In the genomic region with DNA sequence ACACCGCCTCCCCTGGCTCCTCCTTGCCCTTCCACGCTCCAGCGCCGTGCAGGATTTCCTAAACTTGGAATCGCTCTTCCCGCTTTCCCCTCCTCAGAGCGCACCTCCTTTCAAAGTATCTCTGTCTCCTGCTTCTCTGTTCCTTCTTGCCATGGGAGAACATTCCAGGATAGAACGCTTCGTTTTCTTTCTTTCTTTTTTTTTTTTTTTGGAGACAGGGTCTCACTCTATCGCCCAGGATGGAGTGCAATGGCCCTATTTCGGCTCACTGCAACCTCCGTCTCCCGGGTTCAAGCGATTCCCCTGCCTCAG, we compare ENCODE assay signal across 8 cellular contexts. TPM values are rescaled to one million over a fixed set of nuclear protein-coding genes. Genes with fewer than 3 reads are reported as not detected.
DNase-seq lines count a peak whose midpoint lies in the region; ATAC-seq and TF ChIP-seq lines count a peak whose summit lies in the region.

No MANE protein-coding gene starts in this region.

- no peak for DNase-seq in T-helper 2 cell treated with Interferon-gamma antibody and Interleukin-4, amounts not matched to agents 5 μg/mL and 100 μg/mL, for 36 hours (ENCODE audit: low spot score)
- DNase-seq in T-helper 2 cell (no peak), adipocyte (ENCODE audit: low read depth) (no peak), suprapubic skin (ENCODE audit: low spot score in 2 of 2) (no peak), dedifferentiated amniotic fluid mesenchymal stem cell (ENCODE audit: extremely low spot score) (no peak), UCSD-AML1 (lab: John Stamatoyannopoulos, UW; ENCODE audit: unreplicated experiment) (no peak)

- H3K4me1 Mint-ChIP-seq in T-helper 2 cell treated with Interferon-gamma antibody and Interleukin-4, amounts not matched to agents 5 μg/mL and 100 μg/mL, for 36 hours (ENCODE audit: low read depth), result peaks cover 20% of the 10 kb centered on the region

- H3K4me3 ChIP-seq in adipocyte (ENCODE audit: low read length) (peak overlapping the region; percentile 97), suprapubic skin (peak overlapping the region; percentile 70)

- H3K4me1 ChIP-seq in adipocyte (ENCODE audit: control insufficient read depth, insufficient read depth, low read length) (peaks cover 14% of the 10 kb centered on the region), suprapubic skin (peaks cover 12% of the 10 kb centered on the region)

- peak overlapping the region; percentile 97 for H3K9ac ChIP-seq in adipocyte (ENCODE audit: low read length)

- no peak for TF ChIP-seq EP300 in suprapubic skin (IDR thresholded peaks at IDR 0.05)

- peak overlapping the region; percentile 87 for H3K27ac ChIP-seq in layer of hippocampus (ENCODE audit: low read depth, low read length)
- H3K27ac ChIP-seq in suprapubic skin, result peak overlapping the region; percentile 91

- H3K9me3 ChIP-seq in adipocyte (ENCODE audit: control insufficient read depth, low read length), result no peaks in the 10 kb centered on the region
- no peaks in the 10 kb centered on the region for H3K9me3 ChIP-seq in suprapubic skin

- peak overlapping the region; percentile 98 for H3K4me3 Mint-ChIP-seq in T-helper 2 cell treated with Interferon-gamma antibody and Interleukin-4, amounts not matched to agents 5 μg/mL and 100 μg/mL, for 36 hours

- no peak for TF ChIP-seq CTCF in suprapubic skin (IDR thresholded peaks at IDR 0.05)

- TF ChIP-seq POLR2A in suprapubic skin (IDR thresholded peaks at IDR 0.05), result no peak

- no peaks in the 10 kb centered on the region for H3K27me3 ChIP-seq in adipocyte (replicated peaks; ENCODE audit: control insufficient read depth, insufficient read depth, low read length)
- H3K27me3 ChIP-seq in layer of hippocampus (ENCODE audit: control insufficient read depth, insufficient read depth, low read length), result no peaks in the 10 kb centered on the region
- H3K27me3 ChIP-seq in suprapubic skin, result no peaks in the 10 kb centered on the region

- 18% methylated on average over 14 of the region's 14 CpGs for WGBS in suprapubic skin

- H3K36me3 ChIP-seq in adipocyte (ENCODE audit: control insufficient read depth, insufficient read depth, low read length, severe bottlenecking) (peaks cover 5% of the 10 kb centered on the region), suprapubic skin (peaks cover 3% of the 10 kb centered on the region)

- no peaks in the 10 kb centered on the region for H3K27me3 Mint-ChIP-seq in T-helper 2 cell treated with Interferon-gamma antibody and Interleukin-4, amounts not matched to agents 5 μg/mL and 100 μg/mL, for 36 hours (ENCODE audit: low read depth)

- peaks cover 12% of the 10 kb centered on the region for H3K36me3 Mint-ChIP-seq in T-helper 2 cell treated with Interferon-gamma antibody and Interleukin-4, amounts not matched to agents 5 μg/mL and 100 μg/mL, for 36 hours (ENCODE audit: low read depth)

- no peak for ATAC-seq in HG02852 (IDR thresholded peaks at IDR 0.05; ENCODE audit: unreplicated experiment)

- peak overlapping the region; percentile 99 for H3K27ac Mint-ChIP-seq in T-helper 2 cell treated with Interferon-gamma antibody and Interleukin-4, amounts not matched to agents 5 μg/mL and 100 μg/mL, for 36 hours

- no peaks in the 10 kb centered on the region for H3K9me3 Mint-ChIP-seq in T-helper 2 cell treated with Interferon-gamma antibody and Interleukin-4, amounts not matched to agents 5 μg/mL and 100 μg/mL, for 36 hours

RNA-seq across cellular contexts. Expression of a gene that starts 0.6 kb away (rescaled TPM):
- total RNA-seq in suprapubic skin, result 10 to 100 TPM; 15.0 to 23.2 (median 17.6) TPM
